ENCODE assay signal across 12 cellular contexts in genomic region chr2:230949966-230950832, GRCh38. TPM values are rescaled to one million over a fixed set of nuclear protein-coding genes. Genes with fewer than 3 reads are reported as not detected.
DNase-seq lines count a peak whose midpoint lies in the region; ATAC-seq and TF ChIP-seq lines count a peak whose summit lies in the region.
"Had no signal": no experiment of that assay in that cellular context is flagged by ENCODE, and none has a peak within 500 bp of the region (broad histone marks: within the 10 kb centered on the region; RNA-seq: fewer than 3 reads in every experiment).

No MANE protein-coding gene starts in this region.

- H3K9ac ChIP-seq in OCI-LY3 (ENCODE audit: low read length) = peak overlapping the region; percentile 13; the same call in 1 of the 2 replicates

- POLR2A ChIA-PET in A673 (lab: Charles Lee; ENCODE audit: low non-redundant PET) = no interaction called here

- TF ChIP-seq CTCF in OCI-LY3 (IDR thresholded peaks at IDR 0.05; ENCODE audit: low read depth, low read length) (no peak), dorsolateral prefrontal cortex (IDR thresholded peaks at IDR 0.05 in 54 of 56, conservative IDR thresholded peaks at IDR 0.05 in 2 of 56; ENCODE audit: low read depth in 1 of 56, partially characterized antibody in 56 of 56) (no peak), A673 (conservative IDR thresholded peaks at IDR 0.05; ENCODE audit: low read depth, low read length) (no peak)

- intact Hi-C loops in dorsolateral prefrontal cortex (cut with DNase I) = no loop called here
- intact Hi-C loops in A673 (cut with micrococcal nuclease; ENCODE audit: unreplicated experiment) = no loop called here

- ATAC-seq in GM18499 (IDR thresholded peaks at IDR 0.05; ENCODE audit: insufficient read depth, unreplicated experiment) (peak; percentile 35), GM19324 (IDR thresholded peaks at IDR 0.05; ENCODE audit: low FRiP score, unreplicated experiment) (peak; percentile 31), HG02798 (IDR thresholded peaks at IDR 0.05; ENCODE audit: poor library complexity, unreplicated experiment) (peak; percentile 60)

- H3K27me3 ChIP-seq in OCI-LY3 (ENCODE audit: low read depth, low read length) = no peaks in the 10 kb centered on the region
- H3K27me3 ChIP-seq in dorsolateral prefrontal cortex = no peaks in the 10 kb centered on the region
- H3K27me3 ChIP-seq in A673 (replicated peaks; ENCODE audit: insufficient read depth, low read depth, low read length, poor library complexity) = no peaks in the 10 kb centered on the region

- H3K4me3 ChIP-seq in OCI-LY3 (ENCODE audit: low read length) = no peak overlapping the region
- no peak overlapping the region for H3K4me3 ChIP-seq in dorsolateral prefrontal cortex
- H3K4me3 ChIP-seq in A673 (ENCODE audit: low read depth, low read length, poor library complexity, severe bottlenecking) = no peak overlapping the region

- BruUV-seq in A673 (replicated peaks; lab: Mats Ljungman, UMichigan) = no TSS peak

- no peaks in the 10 kb centered on the region for H3K9me3 ChIP-seq in OCI-LY3 (ENCODE audit: insufficient read depth, low read length)
- no peaks in the 10 kb centered on the region for H3K9me3 ChIP-seq in A673 (ENCODE audit: low read depth, low read length, poor library complexity, severe bottlenecking)

- H3K36me3 ChIP-seq in OCI-LY3 (replicated peaks; ENCODE audit: low read depth, low read length) (no peaks in the 10 kb centered on the region), A673 (ENCODE audit: insufficient read depth, low read length, poor library complexity, severe bottlenecking) (no peaks in the 10 kb centered on the region)

- no peak overlapping the region for H2AFZ ChIP-seq in OCI-LY3 (ENCODE audit: low read depth, low read length)

- no peak for DNase-seq in dorsolateral prefrontal cortex
- DNase-seq in occipital lobe (lab: John Stamatoyannopoulos, UW) = no peak
- no peak for DNase-seq in NCI-H2196 (lab: John Stamatoyannopoulos, UW; ENCODE audit: unreplicated experiment)
- no peak for DNase-seq in A673 (ENCODE audit: low spot score)
- DNase-seq: activated gamma-delta T cell treated with Interleukin-2 at 50 U/mL for 16 hours, NCI-H748 treated with DMSO at 0.1 percent for 48 hours had no signal

- H3K27ac ChIP-seq in OCI-LY3 (ENCODE audit: low read length) = peak overlapping the region; percentile 19; the same call in 1 of the 2 replicates
- no peak overlapping the region for H3K27ac ChIP-seq in dorsolateral prefrontal cortex
- H3K27ac ChIP-seq in A673 (ENCODE audit: low read depth, low read length, poor library complexity, severe bottlenecking) = no peak overlapping the region

- no peaks in the 10 kb centered on the region for H4K20me1 ChIP-seq in OCI-LY3 (ENCODE audit: insufficient read depth, low read length)

- H3K4me2 ChIP-seq in OCI-LY3 (ENCODE audit: low read length) = peak overlapping the region; percentile 41

- H3K4me1 ChIP-seq in OCI-LY3 (ENCODE audit: low read length) = peaks cover 34% of the 10 kb centered on the region
- no peaks in the 10 kb centered on the region for H3K4me1 ChIP-seq in A673 (ENCODE audit: insufficient read depth, low read length, poor library complexity, severe bottlenecking)

- no peaks in the 10 kb centered on the region for H3K79me2 ChIP-seq in OCI-LY3 (ENCODE audit: low read length)

- CTCF ChIA-PET in A673 (lab: Charles Lee) = interaction anchor here (0.6 kb wide), 1 partner anchor 20 kb away, joined by 4 read pairs; no protein-coding TSS in a partner anchor

RNA-seq across cellular contexts. Expression of gene GPR55, which starts 25.2 kb away (rescaled TPM):
- total RNA-seq in dorsolateral prefrontal cortex (1 to 10 TPM in 74 of 120 experiments, under 1 TPM in 46; 0.14 to 6.3 (median 1.2) TPM), occipital lobe (not detected), A673 (2021) (0.19 TPM in 1 of 2 replicates, not detected in the other)
- total RNA-seq: dermis microvascular lymphatic vessel endothelial cell, temporal lobe had no signal

RNA-seq across cellular contexts. Expression of gene SPATA3, which starts 45.7 kb away (rescaled TPM):
- total RNA-seq in dorsolateral prefrontal cortex = under 1 TPM in 6 of 120 experiments, not detected in 114; 0.37 to 0.81 (median 0.63) TPM
- total RNA-seq in occipital lobe = not detected
- not detected in 2 replicates for total RNA-seq in A673 (2021)
- total RNA-seq: dermis microvascular lymphatic vessel endothelial cell, temporal lobe had no signal
